ENCODE assay signal across 26 cellular contexts in genomic region chr6:168364793-168365421, GRCh38. TPM values are rescaled to one million over a fixed set of nuclear protein-coding genes. Genes with fewer than 3 reads are reported as not detected.
"Had no signal": no experiment of that assay in that cellular context is flagged by ENCODE, and none has a peak within 500 bp of the region (broad histone marks: within the 10 kb centered on the region; RNA-seq: fewer than 3 reads in every experiment).

No MANE protein-coding gene starts in this region.

- H3K9me3 ChIP-seq: SJCRH30, SK-N-SH had no signal

- H3K27me3 ChIP-seq: brain microvascular endothelial cell, MG63 had no signal

- H3K4me1 ChIP-seq: SJCRH30 had no signal

- DNase-seq: activated CD4-positive, alpha-beta memory T cell treated with anti-CD3 and anti-CD28 coated beads for 36 hours; activated CD4-positive, alpha-beta T cell treated with anti-CD3 and anti-CD28 coated beads, Interleukin-2, amount 10 ng/mL, durations not matched to agents 7 days and 5 days; activated CD4-positive, CD25-positive, alpha-beta regulatory T cell; activated CD8-positive, alpha-beta memory T cell treated with anti-CD3 and anti-CD28 coated beads for 24 hours; activated naive CD4-positive, alpha-beta T cell treated with Interleukin-2 at 50 U/mL for 16 hours; activated T-cell treated with anti-CD3 and anti-CD28 coated beads, Interleukin-2, amount 50 U/mL, for 4 hours; amygdala; brain microvascular endothelial cell; MG63; MV-4-11; NCI-H1092 treated with DMSO at 0.1 percent for 48 hours; NCI-H1417 treated with DMSO at 0.1 percent for 48 hours; NCI-H1694; NCI-H2029; NCI-H2107; NCI-H2171 treated with DMSO at 0.1 percent for 48 hours; NCI-H226; NCI-H526; NCI-H82; SJCRH30; SK-N-SH; T-helper 1 cell had no signal

- H3K9ac ChIP-seq: SK-N-SH had no signal

- H3K9me3 Mint-ChIP-seq: activated CD4-positive, alpha-beta memory T cell treated with anti-CD3 and anti-CD28 coated beads for 36 hours; activated CD4-positive, alpha-beta T cell treated with anti-CD3 and anti-CD28 coated beads, Interleukin-2, amount 10 ng/mL, durations not matched to agents 7 days and 5 days; activated T-cell treated with anti-CD3 and anti-CD28 coated beads, Interleukin-2, amount 50 U/mL, for 4 hours had no signal

- H3K4me2 ChIP-seq: SK-N-SH had no signal

- H3K36me3 Mint-ChIP-seq: activated CD4-positive, alpha-beta memory T cell treated with anti-CD3 and anti-CD28 coated beads for 36 hours; activated naive CD8-positive, alpha-beta T cell had no signal

- H3K36me3 ChIP-seq: brain microvascular endothelial cell, MG63, SJCRH30 had no signal

- ATAC-seq: activated T-cell treated with anti-CD3 and anti-CD28 coated beads, Interleukin-2, amount 50 U/mL, for 4 hours had no signal

- H3K27ac ChIP-seq: brain microvascular endothelial cell, SJCRH30 had no signal

- H3K4me3 ChIP-seq: MG63, SJCRH30 had no signal

- H3K27ac Mint-ChIP-seq: activated CD4-positive, alpha-beta memory T cell treated with anti-CD3 and anti-CD28 coated beads for 36 hours; activated CD4-positive, alpha-beta T cell treated with anti-CD3 and anti-CD28 coated beads, Interleukin-2, amount 10 ng/mL, durations not matched to agents 7 days and 5 days; activated naive CD8-positive, alpha-beta T cell had no signal

- H3K4me3 Mint-ChIP-seq: activated CD4-positive, alpha-beta memory T cell treated with anti-CD3 and anti-CD28 coated beads for 36 hours; activated CD4-positive, alpha-beta T cell treated with anti-CD3 and anti-CD28 coated beads, Interleukin-2, amount 10 ng/mL, durations not matched to agents 7 days and 5 days; activated naive CD8-positive, alpha-beta T cell; activated T-cell treated with anti-CD3 and anti-CD28 coated beads, Interleukin-2, amount 50 U/mL, for 4 hours had no signal

RNA-seq across cellular contexts. Expression of gene DACT2, which starts 45.3 kb away (rescaled TPM):
- total RNA-seq: activated CD4-positive, alpha-beta memory T cell treated with anti-CD3 and anti-CD28 coated beads for 36 hours; activated T-cell treated with anti-CD3 and anti-CD28 coated beads, Interleukin-2, amount 50 U/mL, for 4 hours; NCI-H460; OCI-LY7; RPMI7951; SJCRH30 had no signal
- polyA plus RNA-seq: SK-N-SH had no signal
